In genomic region chr14:31207287-31207745, GRCh38 we compare ENCODE assay signal across 1 cellular context.
TF ChIP-seq lines count a peak whose summit lies in the region.

No MANE protein-coding gene starts in this region.

TF ChIP-seq in HepG2, 621 proteins besides CTCF, POLR2A, EP300 and RAD21 (continued from another document and continues in another):
- TF ChIP-seq ATF3 (CRISPR knock-in tag; IDR thresholded peaks at IDR 0.05), result peak; percentile 86
- no peak for TF ChIP-seq ZNF569 (CRISPR knock-in tag; IDR thresholded peaks at IDR 0.05; ENCODE audit: borderline replicate concordance)
- TF ChIP-seq ZBED4 (CRISPR knock-in tag; IDR thresholded peaks at IDR 0.05; ENCODE audit: borderline replicate concordance), result peak; percentile 70
- no peak for TF ChIP-seq MATR3 (CRISPR knock-in tag; IDR thresholded peaks at IDR 0.05)
- peak; percentile 47; the same call in 1 of the 2 replicates for TF ChIP-seq PBX3 (CRISPR knock-in tag; IDR thresholded peaks at IDR 0.05; ENCODE audit: borderline replicate concordance)
- TF ChIP-seq BCL3 (CRISPR knock-in tag; IDR thresholded peaks at IDR 0.05), result no peak; the same call in 1 of the 2 replicates
- peak; percentile 97 for TF ChIP-seq HNRNPK (IDR thresholded peaks at IDR 0.05; ENCODE audit: low read depth, low read length, poor library complexity, severe bottlenecking)
- no peak for TF ChIP-seq SMC3 (IDR thresholded peaks at IDR 0.05; ENCODE audit: low read length)
- no peak for TF ChIP-seq SKI (IDR thresholded peaks at IDR 0.05; ENCODE audit: partially characterized antibody)
- TF ChIP-seq REL (CRISPR knock-in tag; conservative IDR thresholded peaks at IDR 0.05), result peak; percentile 98
- TF ChIP-seq TEF (CRISPR knock-in tag; IDR thresholded peaks at IDR 0.05), result peak; percentile 88
- 0 out of 2 replicates have a peak, but pooled peaks have one; percentile 62 for TF ChIP-seq ZNF512 (CRISPR knock-in tag; IDR thresholded peaks at IDR 0.05)
- TF ChIP-seq TAF15 (IDR thresholded peaks at IDR 0.05; ENCODE audit: low read depth, low read length, poor library complexity, severe bottlenecking), result peak; percentile 63
- TF ChIP-seq MAZ (IDR thresholded peaks at IDR 0.05; ENCODE audit: borderline replicate concordance, low read depth, low read length), result no peak
- TF ChIP-seq MAZ (CRISPR knock-in tag; IDR thresholded peaks at IDR 0.05; ENCODE audit: low read depth), result no peak
- TF ChIP-seq ZBTB1 (CRISPR knock-in tag; IDR thresholded peaks at IDR 0.05; ENCODE audit: borderline replicate concordance), result peak; percentile 96
- peak; percentile 82 for TF ChIP-seq MAFG (CRISPR knock-in tag; IDR thresholded peaks at IDR 0.05)
- TF ChIP-seq REST (IDR thresholded peaks at IDR 0.05; ENCODE audit: borderline replicate concordance in 1 of 2, low read depth in 1 of 2, low read length in 2 of 2), result no peak
- TF ChIP-seq CREB3 (CRISPR knock-in tag; IDR thresholded peaks at IDR 0.05), result peak; percentile 95
- TF ChIP-seq ETV6 (CRISPR knock-in tag; conservative IDR thresholded peaks at IDR 0.05), result peak; percentile 87
- peak; percentile 97 for TF ChIP-seq ARID2 (CRISPR knock-in tag; IDR thresholded peaks at IDR 0.05; ENCODE audit: borderline replicate concordance)
- TF ChIP-seq ZNF234 (CRISPR knock-in tag; conservative IDR thresholded peaks at IDR 0.05), result peak; percentile 99
- TF ChIP-seq ZNF577 (CRISPR knock-in tag; IDR thresholded peaks at IDR 0.05; ENCODE audit: borderline replicate concordance, low read depth), result peak; percentile 98; the same call in 1 of the 2 replicates
- peak; percentile 83; the same call in 1 of the 2 replicates for TF ChIP-seq FLYWCH1 (CRISPR knock-in tag; IDR thresholded peaks at IDR 0.05)
- peak; percentile 55; the same call in 1 of the 2 replicates for TF ChIP-seq SP140L (CRISPR knock-in tag; IDR thresholded peaks at IDR 0.05; ENCODE audit: borderline replicate concordance)
- peak in 1 of 2 experiments; percentile 66; a peak in 1 of 4 replicates for TF ChIP-seq NR2F1 (CRISPR knock-in tag; IDR thresholded peaks at IDR 0.05)
- TF ChIP-seq KLF9 (CRISPR knock-in tag; IDR thresholded peaks at IDR 0.05; ENCODE audit: low read depth), result 0 out of 2 replicates have a peak, but pooled peaks have one; percentile 23
- TF ChIP-seq RCOR2 (CRISPR knock-in tag; IDR thresholded peaks at IDR 0.05), result no peak; the same call in 1 of the 2 replicates
- no peak; the same call in 1 of the 2 replicates for TF ChIP-seq ZNF180 (CRISPR knock-in tag; IDR thresholded peaks at IDR 0.05; ENCODE audit: borderline replicate concordance, low read depth)
- no peak; the same call in none of the 2 replicates for TF ChIP-seq ZC3H13 (CRISPR knock-in tag; IDR thresholded peaks at IDR 0.05)
- TF ChIP-seq NFE2L2 (IDR thresholded peaks at IDR 0.05; ENCODE audit: low read length), result no peak
- peak; percentile 99; the same call in 1 of the 2 replicates for TF ChIP-seq ZNF782 (CRISPR knock-in tag; IDR thresholded peaks at IDR 0.05; ENCODE audit: borderline replicate concordance)
- no peak for TF ChIP-seq RNF219 (CRISPR knock-in tag; IDR thresholded peaks at IDR 0.05)
- peak; percentile 85 for TF ChIP-seq HOXD1 (CRISPR knock-in tag; IDR thresholded peaks at IDR 0.05)
- no peak for TF ChIP-seq PAX8 (CRISPR knock-in tag; IDR thresholded peaks at IDR 0.05; ENCODE audit: borderline replicate concordance)
- peak; percentile 41; the same call in 1 of the 2 replicates for TF ChIP-seq MZF1 (CRISPR knock-in tag; IDR thresholded peaks at IDR 0.05; ENCODE audit: borderline replicate concordance)
- TF ChIP-seq ESRRA (CRISPR knock-in tag; IDR thresholded peaks at IDR 0.05; ENCODE audit: low read depth), result no peak
- TF ChIP-seq AGO1 (IDR thresholded peaks at IDR 0.05; ENCODE audit: low read depth, low read length, poor library complexity, severe bottlenecking), result no peak
- TF ChIP-seq MED1 (CRISPR knock-in tag; IDR thresholded peaks at IDR 0.05), result no peak
- TF ChIP-seq SOX6 (IDR thresholded peaks at IDR 0.05), result no peak
- no peak; the same call in 1 of the 2 replicates for TF ChIP-seq SOX6 (CRISPR knock-in tag; IDR thresholded peaks at IDR 0.05)
- no peak for TF ChIP-seq ZNF800 (CRISPR knock-in tag; IDR thresholded peaks at IDR 0.05)
- no peak for TF ChIP-seq GATAD2A (CRISPR knock-in tag; IDR thresholded peaks at IDR 0.05)
- peak; percentile 98 for TF ChIP-seq ZNF256 (CRISPR knock-in tag; conservative IDR thresholded peaks at IDR 0.05)
- TF ChIP-seq REPIN1 (CRISPR knock-in tag; IDR thresholded peaks at IDR 0.05; ENCODE audit: borderline replicate concordance, low read depth), result no peak
- TF ChIP-seq HOXA5 (CRISPR knock-in tag; IDR thresholded peaks at IDR 0.05), result no peak
- TF ChIP-seq EED (CRISPR knock-in tag; IDR thresholded peaks at IDR 0.05), result peak; percentile 90
